Comparison of ENCODE assay signal across 2 cellular contexts in genomic region chr11:33668468-33668825, GRCh38.
TF ChIP-seq lines count a peak whose summit lies in the region.

No MANE protein-coding gene starts in this region.

TF ChIP-seq in Ishikawa, 13 proteins besides CTCF, POLR2A, EP300 and RAD21:
- TF ChIP-seq EGR1 (IDR thresholded peaks at IDR 0.05) (no peak), NFIC (IDR thresholded peaks at IDR 0.05) (0 out of 2 replicates have a peak, but pooled peaks have one; percentile 8)
TF ChIP-seq in Ishikawa: peak in this region for 1.

TF ChIP-seq in H1, 55 proteins besides CTCF, POLR2A, EP300 and RAD21:
- TF ChIP-seq ASH2L (IDR thresholded peaks at IDR 0.05; ENCODE audit: low read length), result peak; percentile 22
- TF ChIP-seq SRF (IDR thresholded peaks at IDR 0.05; ENCODE audit: low read depth, low read length), result no peak
